Comparison of ENCODE assay signal across 1 cellular context in genomic region chr14:103520657-103521437, GRCh38.
A peak's percentile ranks its signal among the peaks of the same experiment; 100 is the strongest.
TF ChIP-seq lines count a peak whose summit lies in the region.

No MANE protein-coding gene starts in this region.

TF ChIP-seq in endothelial cell of umbilical vein, 7 proteins besides CTCF, POLR2A, EP300 and RAD21:
- TF ChIP-seq, protein P1, sequence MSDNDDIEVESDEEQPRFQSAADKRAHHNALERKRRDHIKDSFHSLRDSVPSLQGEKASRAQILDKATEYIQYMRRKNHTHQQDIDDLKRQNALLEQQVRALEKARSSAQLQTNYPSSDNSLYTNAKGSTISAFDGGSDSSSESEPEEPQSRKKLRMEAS (IDR thresholded peaks at IDR 0.05; ENCODE audit: insufficient read depth, insufficient read length) = no peak
- TF ChIP-seq FOS (IDR thresholded peaks at IDR 0.05; ENCODE audit: borderline replicate concordance, insufficient read depth, low read length) (no peak), JUN (IDR thresholded peaks at IDR 0.05; ENCODE audit: borderline replicate concordance, insufficient read depth, insufficient read length, low read depth) (no peak), EZH2 (IDR thresholded peaks at IDR 0.05; ENCODE audit: borderline replicate concordance, low read depth, low read length, severe bottlenecking) (peak; percentile 54), GATA2 (IDR thresholded peaks at IDR 0.05; ENCODE audit: insufficient read depth, insufficient read length, low read depth, low read length) (no peak), MYC (IDR thresholded peaks at IDR 0.05; ENCODE audit: low read depth, low read length) (no peak), POLR2AphosphoS5 (IDR thresholded peaks at IDR 0.05; ENCODE audit: insufficient read depth, low read depth, low read length) (no peak)
